In the genomic region with DNA sequence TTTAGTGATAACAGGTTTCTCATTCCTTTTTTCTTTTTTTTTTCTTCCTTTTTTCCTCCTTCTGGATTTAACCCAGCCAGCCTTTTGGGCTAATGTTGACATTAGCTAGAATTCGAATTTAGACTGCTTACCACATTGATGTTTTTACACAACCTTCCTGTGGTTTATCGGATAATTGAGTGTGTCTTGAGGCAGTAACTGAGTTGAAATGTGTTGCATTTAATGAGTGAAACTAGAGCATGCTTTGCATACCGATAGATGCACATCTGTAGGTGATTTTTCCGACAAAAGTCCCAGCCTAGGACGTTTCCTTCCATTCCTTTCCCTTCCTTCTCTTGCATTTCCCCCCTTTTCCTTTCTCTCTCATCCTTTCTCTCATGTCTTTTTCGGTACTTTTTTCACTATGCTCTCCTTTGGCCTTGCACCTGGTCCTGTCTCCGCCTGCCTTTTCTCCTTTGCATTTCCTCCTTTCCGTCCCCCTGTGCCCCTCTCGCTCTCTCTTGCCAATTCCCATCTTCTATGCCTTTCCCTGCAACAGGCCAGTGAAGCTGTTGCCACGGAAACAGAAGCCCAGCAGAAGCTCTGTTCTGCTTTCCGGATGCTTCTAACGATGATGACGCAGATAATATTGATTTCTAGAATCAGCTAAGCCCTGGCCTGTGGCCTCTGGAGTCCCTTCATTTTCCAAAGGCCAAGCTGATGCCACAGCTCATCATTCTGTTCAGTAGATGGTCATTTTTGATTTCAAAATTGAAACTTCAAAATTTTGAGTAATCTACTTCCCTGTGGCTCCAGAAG, we compare ENCODE assay signal across 16 cellular contexts. TPM values are rescaled to one million over a fixed set of nuclear protein-coding genes. Genes with fewer than 3 reads are reported as not detected.
DNase-seq lines count a peak whose midpoint lies in the region; ATAC-seq and TF ChIP-seq lines count a peak whose summit lies in the region.
"Had no signal": no experiment of that assay in that cellular context is flagged by ENCODE, and none has a peak within 500 bp of the region (broad histone marks: within the 10 kb centered on the region; RNA-seq: fewer than 3 reads in every experiment).

No MANE protein-coding gene starts in this region.

- H4K20me1 ChIP-seq in H9 (ENCODE audit: control insufficient read depth, insufficient read depth, insufficient read length) (no peaks in the 10 kb centered on the region), MM.1S (ENCODE audit: insufficient read depth, low read length) (no peaks in the 10 kb centered on the region)

- no peaks in the 10 kb centered on the region for H3K9me2 ChIP-seq in MM.1S (replicated peaks; ENCODE audit: insufficient read depth, low read length)

- H3K27ac Mint-ChIP-seq in H9 = peak overlapping the region; percentile 3 to 31 (median 3); a peak in 5 of 7 replicates
- H3K27ac Mint-ChIP-seq in stimulated activated naive B cell treated with anti-CD40 and anti-IgM and Interleukin-4, amounts not matched to agents 10 μg/mL and 1 μg/mL and 100 μg/mL, for 72 hours = peak overlapping the region; percentile 15
- no peak overlapping the region for H3K27ac Mint-ChIP-seq in activated CD4-positive, alpha-beta T cell treated with anti-CD3 and anti-CD28 coated beads for 36 hours

- H3T11ph ChIP-seq in H9 (ENCODE audit: low read length) = no peak overlapping the region

- no peaks in the 10 kb centered on the region for H3K27me3 Mint-ChIP-seq in H9 (ENCODE audit: low read depth)
- no peaks in the 10 kb centered on the region for H3K27me3 Mint-ChIP-seq in stimulated activated naive B cell treated with anti-CD40 and anti-IgM and Interleukin-4, amounts not matched to agents 10 μg/mL and 1 μg/mL and 100 μg/mL, for 72 hours
- H3K27me3 Mint-ChIP-seq in activated CD4-positive, alpha-beta T cell treated with anti-CD3 and anti-CD28 coated beads for 36 hours = no peaks in the 10 kb centered on the region

- CTCF ChIA-PET in activated CD4-positive, alpha-beta T cell treated with anti-CD3 and anti-CD28 coated beads for 36 hours (lab: Charles Lee) = interaction anchor here (0.9 to 2.0 kb wide), 4 partner anchors 10 to 1706 kb away, joined by 3 to 9 read pairs (median 5); no protein-coding TSS in a partner anchor

- POLR2A ChIA-PET in activated CD4-positive, alpha-beta T cell treated with anti-CD3 and anti-CD28 coated beads for 36 hours (lab: Charles Lee) = no interaction called here

- no peak overlapping the region for H2BK15ac ChIP-seq in H9 (ENCODE audit: low read depth, low read length)

- DNase-seq in H9 (no peak), SK-N-MC (ENCODE audit: low read depth, low spot score) (no peak), fibroblast of peridontal ligament (ENCODE audit: extremely low read depth) (peak; percentile 8), MM.1S (no peak), mucosa of descending colon (no peak)
- no peak for DNase-seq in stimulated activated naive B cell treated with anti-CD40 and anti-IgM and Interleukin-4, amounts not matched to agents 10 μg/mL and 1 μg/mL and 100 μg/mL, for 72 hours
- no peak for DNase-seq in activated CD4-positive, alpha-beta T cell treated with anti-CD3 and anti-CD28 coated beads for 36 hours
- DNase-seq: activated CD4-positive, alpha-beta T cell treated with anti-CD3 and anti-CD28 coated beads for 1 hour; activated naive CD4-positive, alpha-beta T cell treated with anti-CD3 and anti-CD28 coated beads, Interleukin-2, amount 50 U/mL, for 16 hours; DMS53; foreskin keratinocyte; mammary epithelial cell; NCI-H510A treated with DMSO at 0.1 percent for 48 hours; stimulated activated naive CD4-positive, alpha-beta T cell; uterus had no signal

- H3K9ac ChIP-seq in H9 (ENCODE audit: extremely low read depth, insufficient read length, low read length) (no peak overlapping the region), SK-N-MC (ENCODE audit: insufficient read length) (no peak overlapping the region), MM.1S (ENCODE audit: low read length) (no peak overlapping the region)

- H2BK20ac ChIP-seq in H9 (ENCODE audit: low read depth, low read length, poor library complexity, severe bottlenecking) = no peak overlapping the region

- H3K27me3 ChIP-seq in H9 (ENCODE audit: insufficient read depth, low read length) (no peaks in the 10 kb centered on the region), MM.1S (replicated peaks; ENCODE audit: insufficient read depth, low read length) (no peaks in the 10 kb centered on the region)
- H3K27me3 ChIP-seq: foreskin keratinocyte, uterus had no signal

- H3K4me2 ChIP-seq in H9 (ENCODE audit: insufficient read depth, insufficient read length, low read length) = no peak overlapping the region
- H3K4me2 ChIP-seq in MM.1S (ENCODE audit: low read depth, low read length) = no peak overlapping the region

- H3K4me1 ChIP-seq in H9 (ENCODE audit: insufficient read depth, low read length) (peaks cover 10% of the 10 kb centered on the region), MM.1S (ENCODE audit: low read length) (no peaks in the 10 kb centered on the region), mucosa of descending colon (ENCODE audit: low read depth) (peaks cover 31% of the 10 kb centered on the region)
- H3K4me1 ChIP-seq: uterus had no signal

- H2AK5ac ChIP-seq in H9 (ENCODE audit: insufficient read length, low read length) = no peak overlapping the region

- no peak overlapping the region for H2BK12ac ChIP-seq in H9 (ENCODE audit: insufficient read length, low read depth, low read length)

- intact Hi-C loops in activated CD4-positive, alpha-beta T cell treated with anti-CD3 and anti-CD28 coated beads for 36 hours (cut with DNase I, micrococcal nuclease) = no loop called here
- intact Hi-C loops in mucosa of descending colon (cut with DNase I, micrococcal nuclease) = no loop called here

- H4K91ac ChIP-seq in H9 (ENCODE audit: insufficient read length, low read depth, low read length) = no peak overlapping the region

- no peak overlapping the region for H3K4me3 Mint-ChIP-seq in H9
- no peak overlapping the region for H3K4me3 Mint-ChIP-seq in stimulated activated naive B cell treated with anti-CD40 and anti-IgM and Interleukin-4, amounts not matched to agents 10 μg/mL and 1 μg/mL and 100 μg/mL, for 72 hours
- H3K4me3 Mint-ChIP-seq in activated CD4-positive, alpha-beta T cell treated with anti-CD3 and anti-CD28 coated beads for 36 hours = no peak overlapping the region

- H3K18ac ChIP-seq in H9 (ENCODE audit: insufficient read length, low read depth, low read length) = no peak overlapping the region

- no peak overlapping the region for H4K5ac ChIP-seq in H9 (ENCODE audit: insufficient read length, low read depth, low read length)

- no peak overlapping the region for H3K23ac ChIP-seq in H9 (ENCODE audit: insufficient read length, low read depth, low read length)

- no peak overlapping the region for H3K4ac ChIP-seq in H9 (ENCODE audit: low read depth, low read length)

- H3K23me2 ChIP-seq in H9 (ENCODE audit: insufficient read length, low read depth, low read length, poor library complexity, severe bottlenecking) = no peaks in the 10 kb centered on the region

- no peak overlapping the region for H2BK5ac ChIP-seq in H9 (ENCODE audit: insufficient read length, low read length)

- H3K79me2 ChIP-seq in H9 (ENCODE audit: insufficient read depth, low read length) (no peaks in the 10 kb centered on the region), MM.1S (ENCODE audit: low read length) (no peaks in the 10 kb centered on the region)

- H3K36me3 Mint-ChIP-seq in H9 (ENCODE audit: insufficient read depth in 1 of 3, low read depth in 3 of 3) = peaks cover 0 to 4% (median 0%) of the 10 kb centered on the region in 3 experiments; a peak in 3 of 7 replicates
- peaks cover 8 to 20% of the 10 kb centered on the region in 2 donors for H3K36me3 Mint-ChIP-seq in stimulated activated naive B cell treated with anti-CD40 and anti-IgM and Interleukin-4, amounts not matched to agents 10 μg/mL and 1 μg/mL and 100 μg/mL, for 72 hours
- H3K36me3 Mint-ChIP-seq in activated CD4-positive, alpha-beta T cell treated with anti-CD3 and anti-CD28 coated beads for 36 hours (ENCODE audit: low read depth) = no peaks in the 10 kb centered on the region

- H3K36me3 ChIP-seq in SK-N-MC (ENCODE audit: insufficient read depth, low read length) (no peaks in the 10 kb centered on the region), MM.1S (replicated peaks; ENCODE audit: insufficient read depth, low read length) (no peaks in the 10 kb centered on the region), mucosa of descending colon (ENCODE audit: low read depth) (no peaks in the 10 kb centered on the region)
- H3K36me3 ChIP-seq: uterus had no signal

- no peak overlapping the region for H3K27ac ChIP-seq in H9 (ENCODE audit: insufficient read length, low read depth, low read length)
- H3K27ac ChIP-seq in SK-N-MC = 0 out of 2 replicates have a peak overlapping the region, but pooled peaks have one; percentile 13
- H3K27ac ChIP-seq in MM.1S (ENCODE audit: low read length) = no peak overlapping the region
- H3K27ac ChIP-seq: foreskin keratinocyte, uterus had no signal

- TF ChIP-seq CTCF in H9 (conservative IDR thresholded peaks at IDR 0.05) (no peak), MM.1S (IDR thresholded peaks at IDR 0.05; ENCODE audit: low read length) (no peak), mucosa of descending colon (IDR thresholded peaks at IDR 0.05) (no peak)

- no CpG with 5 or more reads among the region's 13 CpGs for WGBS in H9 (ENCODE audit: extremely low coverage, insufficient read length, low lambda C conversion rate)

- peak overlapping the region; percentile 57 for H3K4me3 ChIP-seq in SK-N-MC
- H3K4me3 ChIP-seq in MM.1S (ENCODE audit: low read length) = no peak overlapping the region
- H3K4me3 ChIP-seq in mucosa of descending colon = no peak overlapping the region
- H3K4me3 ChIP-seq: uterus had no signal

- no peak overlapping the region; the same call in 1 of the 2 replicates for H3K14ac ChIP-seq in H9 (ENCODE audit: insufficient read depth, low read length)

- H3K4me1 Mint-ChIP-seq in H9 = peaks cover 37 to 62% of the 10 kb centered on the region in 2 experiments
- H3K4me1 Mint-ChIP-seq in stimulated activated naive B cell treated with anti-CD40 and anti-IgM and Interleukin-4, amounts not matched to agents 10 μg/mL and 1 μg/mL and 100 μg/mL, for 72 hours = peaks cover 2 to 8% of the 10 kb centered on the region in 2 donors
- H3K4me1 Mint-ChIP-seq in activated CD4-positive, alpha-beta T cell treated with anti-CD3 and anti-CD28 coated beads for 36 hours = no peaks in the 10 kb centered on the region

- no peaks in the 10 kb centered on the region for H3K79me1 ChIP-seq in H9 (ENCODE audit: insufficient read depth, low read depth, low read length, poor library complexity, severe bottlenecking)

- H3F3A ChIP-seq in MM.1S (ENCODE audit: insufficient read depth, low read length) = no peaks in the 10 kb centered on the region

- ATAC-seq in stimulated activated naive B cell treated with anti-CD40 and anti-IgM and Interleukin-4, amounts not matched to agents 10 μg/mL and 1 μg/mL and 100 μg/mL, for 72 hours (replicated peaks) = no peak
- ATAC-seq in activated CD4-positive, alpha-beta T cell treated with anti-CD3 and anti-CD28 coated beads for 36 hours = no peak
- no peak for ATAC-seq in mucosa of descending colon
- ATAC-seq: foreskin keratinocyte, HCT116 had no signal

- H4K8ac ChIP-seq in H9 (replicated peaks; ENCODE audit: insufficient read length, low read depth, low read length) = no peak overlapping the region

- no peak overlapping the region for H3K56ac ChIP-seq in H9 (ENCODE audit: insufficient read length, low read depth, low read length)

- H3K9me3 ChIP-seq in H9 (ENCODE audit: control insufficient read depth, low read depth, low read length) (no peaks in the 10 kb centered on the region), SK-N-MC (ENCODE audit: low read depth, low read length) (no peaks in the 10 kb centered on the region), MM.1S (replicated peaks; ENCODE audit: insufficient read depth, low read length) (no peaks in the 10 kb centered on the region), mucosa of descending colon (no peaks in the 10 kb centered on the region)
- H3K9me3 ChIP-seq: uterus had no signal

- H2AFZ ChIP-seq in H9 (ENCODE audit: low read length) = no peak overlapping the region
- H2AFZ ChIP-seq in MM.1S (ENCODE audit: low read length) = no peak overlapping the region

- no peak overlapping the region for H2BK120ac ChIP-seq in H9 (ENCODE audit: low read depth, low read length, poor library complexity, severe bottlenecking)

- no peaks in the 10 kb centered on the region for H3K9me3 Mint-ChIP-seq in H9
- H3K9me3 Mint-ChIP-seq in stimulated activated naive B cell treated with anti-CD40 and anti-IgM and Interleukin-4, amounts not matched to agents 10 μg/mL and 1 μg/mL and 100 μg/mL, for 72 hours = no peaks in the 10 kb centered on the region
- H3K9me3 Mint-ChIP-seq in activated CD4-positive, alpha-beta T cell treated with anti-CD3 and anti-CD28 coated beads for 36 hours (ENCODE audit: low read depth) = no peaks in the 10 kb centered on the region

RNA-seq across cellular contexts. Expression of gene WDR25, which starts 23.0 kb away (rescaled TPM):
- total RNA-seq in H9 (2021) (6.2 and 7.4 TPM in 2 replicates), mucosa of descending colon (10 to 100 TPM in 2 of 3 donors, 1 to 10 TPM in 1; 7.8 to 11.1 (median 10.9) TPM)
- total RNA-seq in activated CD4-positive, alpha-beta T cell treated with anti-CD3 and anti-CD28 coated beads for 36 hours = 10 to 100 TPM in 1 of 2 experiments, 1 to 10 TPM in 1; 7.9 to 11.3 TPM
